ENCODE assay signal across 18 cellular contexts in the genomic region with DNA sequence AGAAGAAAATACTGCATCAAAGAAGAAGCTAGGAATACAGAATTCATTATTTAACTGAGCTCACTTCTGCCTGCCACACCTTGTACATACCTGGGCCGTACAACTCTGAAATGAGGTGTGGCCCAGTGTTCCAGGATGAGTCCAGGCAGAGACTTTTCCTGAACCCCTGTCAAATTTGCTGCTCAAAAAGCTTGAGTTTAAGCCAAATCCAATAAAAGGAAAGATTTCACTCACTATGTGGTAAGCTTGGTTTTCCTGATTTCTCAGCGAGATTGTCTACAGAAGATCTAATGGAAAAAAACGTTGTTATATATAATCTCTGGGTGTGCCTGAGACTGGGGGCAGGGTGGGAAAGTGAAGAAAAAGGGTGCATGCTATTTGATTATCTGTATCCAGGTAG.
"Had no signal": no experiment of that assay in that cellular context is flagged by ENCODE, and none has a peak within 500 bp of the region (broad histone marks: within the 10 kb centered on the region; RNA-seq: fewer than 3 reads in every experiment).

No MANE protein-coding gene starts in this region.

- H3K27ac ChIP-seq: colonic mucosa, left ventricle myocardium inferior, neural progenitor cell, right lobe of liver, spleen, stomach, thoracic aorta had no signal

- H3K36me3 ChIP-seq: colonic mucosa, left ventricle myocardium inferior, neural progenitor cell, right lobe of liver, spleen, stomach, thoracic aorta had no signal

- H3K4me1 ChIP-seq: colonic mucosa, left ventricle myocardium inferior, neural progenitor cell, spleen, stomach had no signal

- DNase-seq: activated CD4-positive, alpha-beta T cell treated with anti-CD3 and anti-CD28 coated beads for 4 hours; activated CD8-positive, alpha-beta memory T cell treated with anti-CD3 and anti-CD28 coated beads, Interleukin-2, amount 50 U/mL, for 4 hours; activated CD8-positive, alpha-beta T cell treated with anti-CD3 and anti-CD28 coated beads, Interleukin-2, amount 10 ng/mL, durations not matched to agents 7 days and 5 days; activated effector memory CD4-positive, alpha-beta T cell treated with anti-CD3 and anti-CD28 coated beads, Interleukin-2, amount 50 U/mL, for 16 hours; activated T-cell treated with anti-CD3 and anti-CD28 coated beads, Interleukin-2, amount 50 U/mL, for 48 hours; central memory CD4-positive, alpha-beta T cell; colonic mucosa; foreskin fibroblast; head of caudate nucleus; left ventricle myocardium inferior; naive B cell; right lobe of liver; spleen; stomach had no signal

- H2AFZ ChIP-seq: neural progenitor cell had no signal

- H3K4me3 ChIP-seq: colonic mucosa, left ventricle myocardium inferior, neural progenitor cell, right lobe of liver, spleen, stomach, thoracic aorta had no signal

- H3K9ac ChIP-seq: neural progenitor cell had no signal

- H3K27me3 ChIP-seq: colonic mucosa, neural progenitor cell, right lobe of liver, spleen, stomach had no signal

- H3K4me2 ChIP-seq: neural progenitor cell had no signal

- ATAC-seq: activated CD8-positive, alpha-beta T cell treated with anti-CD3 and anti-CD28 coated beads, Interleukin-2, amount 10 ng/mL, durations not matched to agents 7 days and 5 days; activated naive CD4-positive, alpha-beta T cell treated with anti-CD3 and anti-CD28 coated beads, Interleukin-2, amount 50 U/mL, for 72 hours; right lobe of liver; WTC11 had no signal

- H3K9me3 ChIP-seq: colonic mucosa, right lobe of liver, stomach, thoracic aorta had no signal
